Comparison of ENCODE assay signal across 8 cellular contexts in genomic region chr12:26939192-26939832, GRCh38. TPM values are rescaled to one million over a fixed set of nuclear protein-coding genes. Genes with fewer than 3 reads are reported as not detected.
DNase-seq lines count a peak whose midpoint lies in the region; ATAC-seq and TF ChIP-seq lines count a peak whose summit lies in the region.

No MANE protein-coding gene starts in this region.

- H3K79me2 ChIP-seq in MM.1S (ENCODE audit: low read length), result peaks cover 99% of the 10 kb centered on the region

- H3K14ac ChIP-seq in mesenchymal stem cell (ENCODE audit: low read length in 2 of 2), result no peak overlapping the region

- no peaks in the 10 kb centered on the region for H4K20me1 ChIP-seq in MM.1S (ENCODE audit: insufficient read depth, low read length)

- H3K4me1 ChIP-seq in MM.1S (ENCODE audit: low read length) (peaks cover 48% of the 10 kb centered on the region), mesenchymal stem cell (ENCODE audit: control insufficient read depth, insufficient read depth, low read depth, low read length) (no peaks in the 10 kb centered on the region)

- no peaks in the 10 kb centered on the region for H3K9me2 ChIP-seq in MM.1S (replicated peaks; ENCODE audit: insufficient read depth, low read length)

- H3K18ac ChIP-seq in mesenchymal stem cell (ENCODE audit: low read depth in 1 of 2, low read length in 2 of 2), result no peak overlapping the region

- DNase-seq in MM.1S (peak; percentile 48), brain microvascular endothelial cell (no peak), mesenchymal stem cell (peak; percentile 23), inferior parietal cortex (ENCODE audit: extremely low spot score) (no peak), posterior cingulate gyrus (no peak)

- H3K27me3 ChIP-seq in MM.1S (replicated peaks; ENCODE audit: insufficient read depth, low read length), result no peaks in the 10 kb centered on the region
- no peaks in the 10 kb centered on the region for H3K27me3 ChIP-seq in brain microvascular endothelial cell (replicated peaks)
- no peaks in the 10 kb centered on the region for H3K27me3 ChIP-seq in mesenchymal stem cell (ENCODE audit: control insufficient read depth in 1 of 2, insufficient read depth in 1 of 2, low read length in 2 of 2)

- intact Hi-C loops in posterior cingulate gyrus (cut with DNase I), result loop anchor here (2.0 to 5.0 kb wide), 3 partner anchors 52 to 817 kb away; partner anchors contain the start of gene TM7SF3

- peak overlapping the region; percentile 85 for H3K27ac ChIP-seq in MM.1S (ENCODE audit: low read length)
- peak overlapping the region; percentile 97 for H3K27ac ChIP-seq in brain microvascular endothelial cell
- peak overlapping the region; percentile 59 for H3K27ac ChIP-seq in mesenchymal stem cell (ENCODE audit: low read length, poor library complexity, severe bottlenecking)

- H4K8ac ChIP-seq in mesenchymal stem cell (ENCODE audit: low read length), result no peak overlapping the region

- peaks cover 5% of the 10 kb centered on the region for H3K79me1 ChIP-seq in mesenchymal stem cell (replicated peaks; ENCODE audit: low read length, poor library complexity, severe bottlenecking)

- H2BK5ac ChIP-seq in mesenchymal stem cell (ENCODE audit: low read depth, low read length, poor library complexity, severe bottlenecking), result no peak overlapping the region

- no peak overlapping the region for H3K23ac ChIP-seq in mesenchymal stem cell (ENCODE audit: low read length in 2 of 2)

- TF ChIP-seq POLR2A in GM18505 (IDR thresholded peaks at IDR 0.05; ENCODE audit: borderline replicate concordance, extremely low read depth, insufficient read depth, insufficient read length), result no peak

- H2BK12ac ChIP-seq in mesenchymal stem cell (ENCODE audit: low read length in 2 of 2), result no peak overlapping the region

- peak overlapping the region; percentile 96 for H3K9ac ChIP-seq in MM.1S (ENCODE audit: low read length)
- peak overlapping the region; percentile 98 for H3K9ac ChIP-seq in mesenchymal stem cell (ENCODE audit: low read length)

- no peaks in the 10 kb centered on the region for H3K36me3 ChIP-seq in MM.1S (replicated peaks; ENCODE audit: insufficient read depth, low read length)
- peaks cover 3% of the 10 kb centered on the region for H3K36me3 ChIP-seq in brain microvascular endothelial cell (replicated peaks)
- no peaks in the 10 kb centered on the region for H3K36me3 ChIP-seq in mesenchymal stem cell (ENCODE audit: control insufficient read depth in 1 of 2, insufficient read depth in 2 of 2, low read depth in 1 of 2, low read length in 2 of 2)

- TF ChIP-seq CTCF in GM12875 (IDR thresholded peaks at IDR 0.05; ENCODE audit: borderline replicate concordance, insufficient read depth, low read depth, low read length), result no peak
- TF ChIP-seq CTCF in MM.1S (IDR thresholded peaks at IDR 0.05; ENCODE audit: low read length), result no peak
- no peak for TF ChIP-seq CTCF in brain microvascular endothelial cell (IDR thresholded peaks at IDR 0.05; ENCODE audit: low read depth, low read length, missing control alignments)

- H3F3A ChIP-seq in MM.1S (ENCODE audit: insufficient read depth, low read length), result peaks cover 44% of the 10 kb centered on the region

- no peak overlapping the region for H2AFZ ChIP-seq in MM.1S (ENCODE audit: low read length)
- H2AFZ ChIP-seq in mesenchymal stem cell (ENCODE audit: low read depth, low read length), result no peak overlapping the region

- H2BK120ac ChIP-seq in mesenchymal stem cell (ENCODE audit: low read depth, low read length), result no peak overlapping the region

- H4K91ac ChIP-seq in mesenchymal stem cell (ENCODE audit: low read length), result no peak overlapping the region

- ATAC-seq in GM18505 (IDR thresholded peaks at IDR 0.05; ENCODE audit: unreplicated experiment) (no peak), HG03159 (IDR thresholded peaks at IDR 0.05; ENCODE audit: unreplicated experiment) (no peak)

- no peaks in the 10 kb centered on the region for H3K9me3 ChIP-seq in MM.1S (replicated peaks; ENCODE audit: insufficient read depth, low read length)
- H3K9me3 ChIP-seq in mesenchymal stem cell (ENCODE audit: control insufficient read depth, low read length), result no peaks in the 10 kb centered on the region

- in situ Hi-C loops in brain microvascular endothelial cell (cut with HindIII; ENCODE audit: low pct_ligation_motif_present, low sequenced_read_pairs), result no loop called here

- H3K4me3 ChIP-seq in GM12875 (ENCODE audit: low read depth, low read length) (peak overlapping the region; percentile 96), MM.1S (ENCODE audit: low read length) (peak overlapping the region; percentile 93), brain microvascular endothelial cell (ENCODE audit: low read depth, low read length) (peak overlapping the region; percentile 96), mesenchymal stem cell (ENCODE audit: insufficient read depth in 1 of 2, low read depth in 1 of 2, low read length in 2 of 2) (peak overlapping the region; percentile 93 to 98)

- no peak overlapping the region for H2BK15ac ChIP-seq in mesenchymal stem cell (ENCODE audit: low read depth, poor library complexity, severe bottlenecking)

- no peak overlapping the region for H3K4ac ChIP-seq in mesenchymal stem cell (ENCODE audit: low read depth in 1 of 2, low read length in 2 of 2)

- H3K4me2 ChIP-seq in MM.1S (ENCODE audit: low read depth, low read length) (peak overlapping the region; percentile 81), mesenchymal stem cell (ENCODE audit: low read length, poor library complexity, severe bottlenecking) (peak overlapping the region; percentile 94)

- H2AK5ac ChIP-seq in mesenchymal stem cell (ENCODE audit: low read length, severe bottlenecking), result no peak overlapping the region

- WGBS in mesenchymal stem cell, result 22% methylated on average over 7 of the region's 9 CpGs

RNA-seq across cellular contexts. Expression of gene FGFR1OP2, which starts 1.0 kb away (rescaled TPM):
- 46.4 TPM for polyA plus RNA-seq in mesenchymal stem cell (2013, experiment 1 of 2)
- polyA plus RNA-seq in mesenchymal stem cell (2013, experiment 2 of 2), result 43.1 TPM

RNA-seq across cellular contexts. Expression of gene INTS13, which starts 1.5 kb away (rescaled TPM):
- 14.2 TPM for polyA plus RNA-seq in mesenchymal stem cell (2013, experiment 1 of 2)
- 16.1 TPM for polyA plus RNA-seq in mesenchymal stem cell (2013, experiment 2 of 2)

Comparison
In these comparisons a context has a peak if more than half of its experiments do, and no peak if none do; other contexts are left out.
1. DNase-seq: peak in MM.1S (single experiment) and mesenchymal stem cell (single experiment); none in brain microvascular endothelial cell (single experiment), inferior parietal cortex (single experiment) and posterior cingulate gyrus (0 of 10).
2. Peak in every context shown above with its lines, with median percentiles within 50 percentile points of each other: H3K4me3 ChIP-seq and H3K27ac ChIP-seq.